20 cellular contexts compared by ENCODE assay signal in genomic region chr3:10384541-10385360, GRCh38.
DNase-seq lines count a peak whose midpoint lies in the region; ATAC-seq, FAIRE-seq and TF ChIP-seq lines count a peak whose summit lies in the region.
"Had no signal": no experiment of that assay in that cellular context is flagged by ENCODE, and none has a peak within 500 bp of the region (broad histone marks: within the 10 kb centered on the region; RNA-seq: fewer than 3 reads in every experiment).

No MANE protein-coding gene starts in this region.

- intact Hi-C loops in spleen (cut with DNase I; ENCODE audit: low total_unique reads), result no loop called here
- intact Hi-C loops in body of pancreas (cut with DNase I), result no loop called here

- no peaks in the 10 kb centered on the region for H3K9me3 Mint-ChIP-seq in neural crest cell
- H3K9me3 Mint-ChIP-seq: CD8-positive, alpha-beta memory T cell had no signal

- peaks cover 5% of the 10 kb centered on the region for H3K27me3 Mint-ChIP-seq in neural crest cell (ENCODE audit: low read depth)

- H3K36me3 ChIP-seq in BLaER1 (peaks cover 32% of the 10 kb centered on the region), spleen (no peaks in the 10 kb centered on the region), body of pancreas (replicated peaks in 1 of 2; ENCODE audit: insufficient read depth in 1 of 2, low read depth in 2 of 2) (no peaks in the 10 kb centered on the region)

- no peaks in the 10 kb centered on the region for H3K9me3 ChIP-seq in BLaER1
- peaks cover 0 to 41% (median 35%) of the 10 kb centered on the region in 8 donors for H3K9me3 ChIP-seq in spleen
- H3K9me3 ChIP-seq in body of pancreas, result no peaks in the 10 kb centered on the region
- H3K9me3 ChIP-seq: Caco-2 had no signal

- peak overlapping the region; percentile 47; the same call in 1 of the 2 replicates for H3K9ac ChIP-seq in BLaER1
- H3K9ac ChIP-seq: GM23248 had no signal

- H3K4me3 Mint-ChIP-seq in neural crest cell, result no peak overlapping the region
- H3K4me3 Mint-ChIP-seq: CD4-positive, CD25-positive, alpha-beta regulatory T cell; CD8-positive, alpha-beta memory T cell had no signal

- H4K20me1 ChIP-seq in BLaER1, result no peaks in the 10 kb centered on the region

- no peak for FAIRE-seq in HTR-8/SVneo (lab: Jason Lieb, UNC)
- FAIRE-seq: D721Med, GM12892, GM18507 had no signal

- peak overlapping the region; percentile 78 for H3K27ac Mint-ChIP-seq in neural crest cell (ENCODE audit: unreplicated experiment)
- H3K27ac Mint-ChIP-seq: CD4-positive, CD25-positive, alpha-beta regulatory T cell had no signal

- H3K27me3 ChIP-seq in BLaER1 (no peaks in the 10 kb centered on the region), spleen (replicated peaks in 1 of 7) (no peaks in the 10 kb centered on the region), body of pancreas (no peaks in the 10 kb centered on the region)

- H3K4me3 ChIP-seq in BLaER1, result no peak overlapping the region
- H3K4me3 ChIP-seq in spleen, result no peak overlapping the region
- H3K4me3 ChIP-seq in body of pancreas, result no peak overlapping the region
- H3K4me3 ChIP-seq: GM23248 had no signal

- peak overlapping the region; percentile 97; the same call in 1 of the 2 replicates for H3K4me2 ChIP-seq in BLaER1

- WGBS in spleen, 5 donors, result 76 to 85% (median 83%) methylated on average over 20 to 23 of the region's 23 CpGs
- 61 to 66% methylated on average over 20 to 23 of the region's 23 CpGs for whole genome bisulfite sequencing in body of pancreas, 2 donors

- ATAC-seq in body of pancreas, result no peak

- H3K36me3 Mint-ChIP-seq in neural crest cell (ENCODE audit: low read depth), result no peaks in the 10 kb centered on the region
- H3K36me3 Mint-ChIP-seq: CD4-positive, CD25-positive, alpha-beta regulatory T cell; CD8-positive, alpha-beta memory T cell had no signal

- no peaks in the 10 kb centered on the region for H3K4me1 Mint-ChIP-seq in neural crest cell

- H3K27ac ChIP-seq in BLaER1, result peak overlapping the region; percentile 47
- H3K27ac ChIP-seq in angular gyrus (ENCODE audit: low read depth, low read length), result peak overlapping the region; percentile 63
- H3K27ac ChIP-seq in spleen, result no peak overlapping the region
- no peak overlapping the region for H3K27ac ChIP-seq in body of pancreas
- H3K27ac ChIP-seq: 22Rv1, GM23248, HL-60 had no signal

- TF ChIP-seq CTCF in neural crest cell (conservative IDR thresholded peaks at IDR 0.05), result no peak
- TF ChIP-seq CTCF in spleen (IDR thresholded peaks at IDR 0.05 in 8 of 11, conservative IDR thresholded peaks at IDR 0.05 in 3 of 11), result no peak
- TF ChIP-seq CTCF in body of pancreas (IDR thresholded peaks at IDR 0.05), result no peak

- no peak for TF ChIP-seq POLR2A in spleen (IDR thresholded peaks at IDR 0.05)
- no peak for TF ChIP-seq POLR2A in body of pancreas (IDR thresholded peaks at IDR 0.05)

- H3K4me1 ChIP-seq in BLaER1, result peaks cover 83% of the 10 kb centered on the region
- H3K4me1 ChIP-seq in spleen, result peaks cover 0 to 11% (median 7%) of the 10 kb centered on the region in 6 donors
- no peaks in the 10 kb centered on the region for H3K4me1 ChIP-seq in body of pancreas
- H3K4me1 ChIP-seq: Caco-2 had no signal

- no peak for DNase-seq in neural crest cell (ENCODE audit: low read depth, low spot score)
- DNase-seq in spleen, result peak; percentile 46
- no peak for DNase-seq in body of pancreas
- no peak for DNase-seq in inferior parietal cortex (ENCODE audit: extremely low spot score)
- no peak for DNase-seq in HTR-8/SVneo (ENCODE audit: insufficient read length, low spot score)
- DNase-seq: Caco-2; CD4-positive, CD25-positive, alpha-beta regulatory T cell; CD8-positive, alpha-beta memory T cell; GDM1; GM23248; HCEC 1CT; IMR-90; KBM-7 had no signal

Comparison
In these comparisons a context has a peak if more than half of its experiments do, and no peak if none do; other contexts are left out.
1. H3K27ac ChIP-seq: peak in BLaER1 (single experiment) and angular gyrus (single experiment); none in spleen (0 of 8) and body of pancreas (0 of 4).